ENCODE assay signal across 16 cellular contexts in genomic region chr13:104181526-104182231, GRCh38.
DNase-seq lines count a peak whose midpoint lies in the region; ATAC-seq and TF ChIP-seq lines count a peak whose summit lies in the region.
"Had no signal": no experiment of that assay in that cellular context is flagged by ENCODE, and none has a peak within 500 bp of the region (broad histone marks: within the 10 kb centered on the region; RNA-seq: fewer than 3 reads in every experiment).

No MANE protein-coding gene starts in this region.

- WGBS in SK-N-SH (ENCODE audit: low lambda C conversion rate) = 67% methylated on average over 3 of the region's 3 CpGs

- H3K4me2 ChIP-seq in GM23338 (0 out of 2 replicates have a peak overlapping the region, but pooled peaks have one; percentile 2), SK-N-SH (no peak overlapping the region)
- H3K4me2 ChIP-seq: BLaER1 treated with 17β-estradiol and CSF1 and Interleukin-3, amounts not matched to agents 10 nM and 100 nM had no signal

- peak; percentile 93 for ATAC-seq in GM23338
- ATAC-seq in HG02678 (IDR thresholded peaks at IDR 0.05; ENCODE audit: unreplicated experiment) = no peak
- no peak for ATAC-seq in left cardiac atrium
- ATAC-seq: HCT116 had no signal

- no peaks in the 10 kb centered on the region for H3K27me3 Mint-ChIP-seq in GM23338 (ENCODE audit: insufficient read depth, low read depth, poor library complexity)
- H3K27me3 Mint-ChIP-seq in nephron progenitor cell (ENCODE audit: low read depth, poor library complexity) = no peaks in the 10 kb centered on the region
- H3K27me3 Mint-ChIP-seq: CD4-positive, alpha-beta T cell; IgD-negative memory B cell had no signal

- H3K4me3 Mint-ChIP-seq in GM23338 = no peak overlapping the region
- H3K4me3 Mint-ChIP-seq in nephron progenitor cell = no peak overlapping the region
- H3K4me3 Mint-ChIP-seq: CD4-positive, alpha-beta T cell; IgD-negative memory B cell had no signal

- H3K9me3 ChIP-seq in NT2/D1 (ENCODE audit: insufficient read depth, low read length) = peaks cover 21% of the 10 kb centered on the region
- H3K9me3 ChIP-seq in SK-N-SH = no peaks in the 10 kb centered on the region

- H3K36me3 Mint-ChIP-seq in GM23338 (ENCODE audit: low read depth) (peaks cover 33% of the 10 kb centered on the region), nephron progenitor cell (ENCODE audit: low read depth) (no peaks in the 10 kb centered on the region)
- H3K36me3 Mint-ChIP-seq: IgD-negative memory B cell had no signal

- H3K79me2 ChIP-seq in GM23338 (replicated peaks; ENCODE audit: insufficient read depth) = no peaks in the 10 kb centered on the region
- H3K79me2 ChIP-seq in SK-N-SH (ENCODE audit: insufficient read depth) = no peaks in the 10 kb centered on the region

- intact Hi-C loops in left cardiac atrium (cut with DNase I) = no loop called here

- no peak for TF ChIP-seq EP300 in SK-N-SH (IDR thresholded peaks at IDR 0.05; ENCODE audit: borderline replicate concordance in 1 of 2, low read depth in 1 of 2, low read length in 1 of 2)

- H3K36me3 ChIP-seq in GM23338 (ENCODE audit: insufficient read depth) (no peaks in the 10 kb centered on the region), NT2/D1 (ENCODE audit: insufficient read depth, insufficient read length, low read length) (no peaks in the 10 kb centered on the region), SK-N-SH (replicated peaks in 1 of 2; ENCODE audit: control insufficient read depth in 1 of 2, insufficient read depth in 2 of 2, low read length in 1 of 2) (no peaks in the 10 kb centered on the region)
- H3K36me3 ChIP-seq: BLaER1 treated with 17β-estradiol and CSF1 and Interleukin-3, amounts not matched to agents 10 nM and 100 nM had no signal

- H3K27ac ChIP-seq in GM23338 (ENCODE audit: low read depth) (peak overlapping the region; percentile 90), SK-N-SH (ENCODE audit: low read depth in 2 of 2, low read length in 1 of 2) (no peak overlapping the region)
- H3K27ac ChIP-seq: BLaER1 treated with 17β-estradiol and CSF1 and Interleukin-3, amounts not matched to agents 10 nM and 100 nM had no signal

- peak; percentile 72 for DNase-seq in GM23338 (ENCODE audit: low spot score)
- peak; percentile 57 for DNase-seq in NT2/D1 (ENCODE audit: low read depth, low spot score)
- DNase-seq in iPS DF 19.7 (ENCODE audit: low read depth, low spot score) = peak; percentile 88
- DNase-seq in iPS-NIHi11 (ENCODE audit: low spot score) = peak; percentile 22
- DNase-seq in nephron progenitor cell = no peak
- no peak for DNase-seq in SK-N-SH
- no peak for DNase-seq in left cardiac atrium
- DNase-seq: ACHN; Calu3; CD4-positive, alpha-beta T cell; DMS 273 treated with DMSO at 0.1 percent for 48 hours; KG1 had no signal

- H3K9me3 Mint-ChIP-seq in GM23338 = peaks cover 20% of the 10 kb centered on the region
- H3K9me3 Mint-ChIP-seq in nephron progenitor cell = peaks cover 10% of the 10 kb centered on the region

- TF ChIP-seq CTCF in GM23338 (conservative IDR thresholded peaks at IDR 0.05; ENCODE audit: low read depth in 2 of 2) = no peak
- TF ChIP-seq CTCF in nephron progenitor cell (IDR thresholded peaks at IDR 0.05) = no peak
- no peak for TF ChIP-seq CTCF in SK-N-SH (IDR thresholded peaks at IDR 0.05)

- H3K4me1 Mint-ChIP-seq in GM23338 (peaks cover 15% of the 10 kb centered on the region), nephron progenitor cell (no peaks in the 10 kb centered on the region)
- H3K4me1 Mint-ChIP-seq: IgD-negative memory B cell had no signal

- no peak overlapping the region for H3K4me3 ChIP-seq in GM23338
- H3K4me3 ChIP-seq in NT2/D1 (ENCODE audit: insufficient read length, low read depth) = no peak overlapping the region
- H3K4me3 ChIP-seq in SK-N-SH (ENCODE audit: low read depth in 2 of 2, low read length in 1 of 2) = no peak overlapping the region
- H3K4me3 ChIP-seq: BLaER1 treated with 17β-estradiol and CSF1 and Interleukin-3, amounts not matched to agents 10 nM and 100 nM had no signal

- H2AFZ ChIP-seq in GM23338 (no peak overlapping the region), SK-N-SH (ENCODE audit: low read depth) (no peak overlapping the region)

- no peaks in the 10 kb centered on the region for H4K20me1 ChIP-seq in GM23338 (replicated peaks; ENCODE audit: insufficient read depth)
- H4K20me1 ChIP-seq in SK-N-SH (ENCODE audit: insufficient read depth) = no peaks in the 10 kb centered on the region
- H4K20me1 ChIP-seq: BLaER1 treated with 17β-estradiol and CSF1 and Interleukin-3, amounts not matched to agents 10 nM and 100 nM had no signal

- H3K27me3 ChIP-seq in GM23338 (ENCODE audit: insufficient read depth) (no peaks in the 10 kb centered on the region), NT2/D1 (ENCODE audit: insufficient read depth, insufficient read length) (no peaks in the 10 kb centered on the region), SK-N-SH (ENCODE audit: insufficient read depth) (no peaks in the 10 kb centered on the region)
- H3K27me3 ChIP-seq: BLaER1 treated with 17β-estradiol and CSF1 and Interleukin-3, amounts not matched to agents 10 nM and 100 nM had no signal

- H3F3A ChIP-seq in GM23338 (replicated peaks; ENCODE audit: low read depth) = no peaks in the 10 kb centered on the region
- H3F3A ChIP-seq in SK-N-SH (replicated peaks; ENCODE audit: insufficient read depth) = no peaks in the 10 kb centered on the region

- POLR2A ChIA-PET in SK-N-SH (lab: Yijun Ruan, JAX) = no interaction called here

- no peak overlapping the region for H3K9ac ChIP-seq in NT2/D1 (ENCODE audit: insufficient read length, low read depth)
- H3K9ac ChIP-seq in SK-N-SH = no peak overlapping the region
- H3K9ac ChIP-seq: BLaER1 treated with 17β-estradiol and CSF1 and Interleukin-3, amounts not matched to agents 10 nM and 100 nM had no signal

- H3K9me2 ChIP-seq in GM23338 (ENCODE audit: insufficient read depth) = no peaks in the 10 kb centered on the region
- H3K9me2 ChIP-seq in SK-N-SH = 0 out of 2 replicates have a peak, but pooled peaks cover 3% of the 10 kb centered on the region

- TF ChIP-seq RAD21 in SK-N-SH (IDR thresholded peaks at IDR 0.05; ENCODE audit: low read length) = no peak

- H3K4me1 ChIP-seq in GM23338 (ENCODE audit: insufficient read depth) = peaks cover 15% of the 10 kb centered on the region; the same call in 1 of the 2 replicates
- no peaks in the 10 kb centered on the region for H3K4me1 ChIP-seq in NT2/D1 (ENCODE audit: insufficient read depth, insufficient read length)
- no peaks in the 10 kb centered on the region for H3K4me1 ChIP-seq in SK-N-SH (ENCODE audit: control insufficient read depth in 1 of 2, insufficient read depth in 2 of 2, low read depth in 1 of 2, low read length in 1 of 2)
- H3K4me1 ChIP-seq: BLaER1 treated with 17β-estradiol and CSF1 and Interleukin-3, amounts not matched to agents 10 nM and 100 nM had no signal

- peak overlapping the region; percentile 98 for H3K27ac Mint-ChIP-seq in GM23338
- H3K27ac Mint-ChIP-seq in nephron progenitor cell = no peak overlapping the region
- H3K27ac Mint-ChIP-seq: CD4-positive, alpha-beta T cell; IgD-negative memory B cell had no signal

- CTCF ChIA-PET in SK-N-SH (lab: Yijun Ruan, JAX) = no interaction called here

TF ChIP-seq in GM23338, 12 proteins besides CTCF, POLR2A, EP300 and RAD21 (continues in another document):
- TF ChIP-seq CREB1 (CRISPR knock-in tag; IDR thresholded peaks at IDR 0.05; ENCODE audit: low read depth) (no peak), POLR2AphosphoS5 (IDR thresholded peaks at IDR 0.05; ENCODE audit: low read depth) (no peak), ZNF114 (CRISPR knock-in tag; IDR thresholded peaks at IDR 0.05) (no peak), ETS1 (IDR thresholded peaks at IDR 0.05) (no peak), ZNF331 (CRISPR knock-in tag; IDR thresholded peaks at IDR 0.05; ENCODE audit: low read depth) (no peak), NANOG (IDR thresholded peaks at IDR 0.05; ENCODE audit: borderline replicate concordance) (peak; percentile 54; the same call in 1 of the 2 replicates)

TF ChIP-seq in SK-N-SH, 30 proteins besides CTCF, POLR2A, EP300 and RAD21 (continues in another document):
- TF ChIP-seq SIN3A (IDR thresholded peaks at IDR 0.05; ENCODE audit: borderline replicate concordance, low read depth, low read length) (no peak), MAX (IDR thresholded peaks at IDR 0.05; ENCODE audit: low read depth) (no peak), IRF3 (IDR thresholded peaks at IDR 0.05; ENCODE audit: low read depth, low read length) (no peak), MXI1 (IDR thresholded peaks at IDR 0.05; ENCODE audit: low read depth, low read length) (no peak), NFIC (IDR thresholded peaks at IDR 0.05; ENCODE audit: borderline replicate concordance) (no peak), GABPA (IDR thresholded peaks at IDR 0.05; ENCODE audit: low read depth) (no peak), FOXM1 (IDR thresholded peaks at IDR 0.05; ENCODE audit: low read depth) (no peak), ELF1 (IDR thresholded peaks at IDR 0.05) (no peak), MEF2A (IDR thresholded peaks at IDR 0.05; ENCODE audit: borderline replicate concordance, low read depth) (no peak), TAF1 (IDR thresholded peaks at IDR 0.05; ENCODE audit: borderline replicate concordance, low read depth, low read length) (no peak), FOSL2 (IDR thresholded peaks at IDR 0.05; ENCODE audit: borderline replicate concordance, low read depth) (no peak)

Comparison
In these comparisons a context has a peak if more than half of its experiments do, and no peak if none do; other contexts are left out.
1. DNase-seq: peak in GM23338 (single experiment), NT2/D1 (single experiment), iPS DF 19.7 (single experiment) and iPS-NIHi11 (single experiment); none in nephron progenitor cell (single experiment), SK-N-SH (single experiment) and left cardiac atrium (single experiment).